Comparison of ENCODE assay signal across 11 cellular contexts in genomic region chr2:176189666-176190641, GRCh38. TPM values are rescaled to one million over a fixed set of nuclear protein-coding genes. Genes with fewer than 3 reads are reported as not detected.
DNase-seq lines count a peak whose midpoint lies in the region; ATAC-seq and TF ChIP-seq lines count a peak whose summit lies in the region.
"Had no signal": no experiment of that assay in that cellular context is flagged by ENCODE, and none has a peak within 500 bp of the region (broad histone marks: within the 10 kb centered on the region; RNA-seq: fewer than 3 reads in every experiment).

No MANE protein-coding gene starts in this region.

- no peaks in the 10 kb centered on the region for H3K27me3 ChIP-seq in Peyer's patch
- H3K27me3 ChIP-seq in cardiac muscle cell, result peaks cover 100% of the 10 kb centered on the region

- H3K27ac ChIP-seq in Peyer's patch, result peak overlapping the region in 1 of 4 donors; percentile 94
- no peak overlapping the region for H3K27ac ChIP-seq in cardiac muscle cell
- H3K27ac ChIP-seq: SJSA1 had no signal

- TF ChIP-seq CTCF in Peyer's patch (IDR thresholded peaks at IDR 0.05), result no peak
- no peak for TF ChIP-seq CTCF in cardiac muscle cell (IDR thresholded peaks at IDR 0.05; ENCODE audit: low read depth, low read length)

- no peak for ATAC-seq in HG03175 (IDR thresholded peaks at IDR 0.05; ENCODE audit: unreplicated experiment)

- TF ChIP-seq POLR2A in Peyer's patch (IDR thresholded peaks at IDR 0.05), result no peak
- TF ChIP-seq POLR2A in erythroblast (IDR thresholded peaks at IDR 0.05; ENCODE audit: low read length), result no peak

- H3K36me3 ChIP-seq in Peyer's patch (no peaks in the 10 kb centered on the region), cardiac muscle cell (no peaks in the 10 kb centered on the region)
- H3K36me3 ChIP-seq: gastroesophageal sphincter, SJSA1 had no signal

- DNase-seq in DMS79 treated with DMSO at 0.1 percent for 48 hours (lab: John Stamatoyannopoulos, UW), result peak; percentile 58
- peak in 1 of 3 donors; percentile 56 for DNase-seq in Peyer's patch
- DNase-seq in cardiac muscle cell (ENCODE audit: low read depth in 1 of 2, low spot score in 1 of 2), result peak in 1 of 2 donors; percentile 35
- DNase-seq in pons (ENCODE audit: low spot score), result peak; percentile 46
- DNase-seq in erythroblast (lab: John Stamatoyannopoulos, UW), result no peak
- no peak for DNase-seq in NCI-H2227 (lab: John Stamatoyannopoulos, UW; ENCODE audit: unreplicated experiment)
- DNase-seq in DMS 273 (lab: John Stamatoyannopoulos, UW; ENCODE audit: unreplicated experiment), result no peak

- H3K4me3 ChIP-seq in Peyer's patch (peak overlapping the region; percentile 9 to 90 (median 57)), cardiac muscle cell (peak overlapping the region; percentile 6)

- H3K4me1 ChIP-seq in Peyer's patch (peaks cover 0 to 16% (median 6%) of the 10 kb centered on the region in 4 donors), cardiac muscle cell (ENCODE audit: low read depth) (no peaks in the 10 kb centered on the region)

- no peaks in the 10 kb centered on the region for H3K9me3 ChIP-seq in Peyer's patch
- H3K9me3 ChIP-seq in cardiac muscle cell (ENCODE audit: low read depth), result no peaks in the 10 kb centered on the region
- H3K9me3 ChIP-seq: gastroesophageal sphincter had no signal

RNA-seq across cellular contexts. Expression of gene HOXD1, which starts 1.5 kb away (rescaled TPM):
- total RNA-seq in Peyer's patch, result 10 to 100 TPM in 1 of 4 donors, 1 to 10 TPM in 3; 2.5 to 11.5 (median 9.5) TPM
- total RNA-seq in cardiac muscle cell, result not detected in 2 replicates
- polyA plus RNA-seq in cardiac muscle cell, result not detected in 2 replicates
- total RNA-seq: HT1080, SJSA1 had no signal

RNA-seq across cellular contexts. Expression of gene HOXD3, which starts 32.8 kb away (rescaled TPM):
- 1 to 10 TPM; 2.0 to 9.1 (median 8.3) TPM for total RNA-seq in Peyer's patch
- total RNA-seq in cardiac muscle cell, result 0.12 TPM in 1 of 2 replicates, not detected in the other
- not detected in 2 replicates for polyA plus RNA-seq in cardiac muscle cell
- total RNA-seq: HT1080 had no signal

RNA-seq across cellular contexts. Expression of gene HOXD4, which starts 38.6 kb away (rescaled TPM):
- 10 to 100 TPM in 2 of 4 donors, 1 to 10 TPM in 2; 1.7 to 13.2 (median 7.0) TPM for total RNA-seq in Peyer's patch
- not detected in 2 replicates for total RNA-seq in cardiac muscle cell
- not detected in 2 replicates for polyA plus RNA-seq in cardiac muscle cell
- total RNA-seq: HT1080 had no signal

Comparison
In these comparisons a context has a peak if more than half of its experiments do, and no peak if none do; other contexts are left out.
1. DNase-seq: peak in DMS79 treated with DMSO at 0.1 percent for 48 hours (single experiment) and pons (single experiment); none in erythroblast (0 of 2), NCI-H2227 (single experiment) and DMS 273 (single experiment).